Comparison of ENCODE assay signal across 8 cellular contexts in the genomic region with DNA sequence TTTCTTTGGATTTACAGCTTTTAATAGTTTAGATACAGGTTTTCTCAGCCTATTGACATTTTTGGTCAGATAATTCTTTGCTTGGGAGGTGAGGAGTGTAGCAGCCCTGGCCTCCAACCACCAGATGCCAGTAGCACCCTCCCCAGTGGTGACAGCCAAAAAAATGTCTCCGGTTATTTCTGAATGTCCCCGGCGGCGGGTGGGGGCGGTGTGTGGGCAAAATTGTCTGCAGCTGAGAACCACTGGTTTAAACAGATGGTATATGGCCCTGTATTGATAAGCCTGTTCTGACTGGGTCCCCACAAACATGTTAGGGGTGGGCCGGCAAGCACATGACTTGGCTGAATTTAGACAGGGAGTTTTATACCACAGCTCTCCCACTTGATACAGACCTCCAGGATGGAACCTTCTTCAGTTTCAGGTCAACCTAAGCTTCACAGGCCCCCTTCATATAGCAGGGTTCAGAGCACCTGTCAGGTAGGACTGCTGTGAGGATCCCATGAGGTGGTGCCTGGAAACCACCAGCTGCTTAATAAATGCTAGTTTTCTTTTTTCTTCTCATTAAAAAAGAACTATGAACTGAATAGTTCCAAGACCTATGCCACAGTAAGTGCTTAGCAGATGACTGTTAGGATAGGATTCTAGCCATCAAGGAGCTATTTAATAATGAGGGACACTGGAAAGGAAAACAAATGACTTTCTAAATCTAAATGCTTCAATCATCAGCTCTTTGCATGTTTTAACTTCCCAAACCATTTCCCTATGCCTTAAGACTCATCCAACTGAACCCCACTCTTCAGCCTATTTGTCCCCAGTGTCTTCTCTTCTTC. TPM values are rescaled to one million over a fixed set of nuclear protein-coding genes. Genes with fewer than 3 reads are reported as not detected.
DNase-seq lines count a peak whose midpoint lies in the region; ATAC-seq and TF ChIP-seq lines count a peak whose summit lies in the region.

No MANE protein-coding gene starts in this region.

- no peak overlapping the region for H3K56ac ChIP-seq in mesendoderm (ENCODE audit: low read length)

- no peaks in the 10 kb centered on the region for H3K27me3 Mint-ChIP-seq in activated naive CD4-positive, alpha-beta T cell treated with anti-CD3 and anti-CD28 coated beads for 36 hours (ENCODE audit: low read depth)

- no peak overlapping the region for H3K4me2 ChIP-seq in mesendoderm (ENCODE audit: low read length)

- H4K8ac ChIP-seq in mesendoderm (ENCODE audit: low read depth, low read length) = no peak overlapping the region

- ATAC-seq in HG02678 (IDR thresholded peaks at IDR 0.05; ENCODE audit: unreplicated experiment) = peak; percentile 93

- CTCF ChIA-PET in activated naive CD4-positive, alpha-beta T cell treated with anti-CD3 and anti-CD28 coated beads for 36 hours (lab: Charles Lee) = interaction anchor here (0.6 to 7.2 kb wide), 41 partner anchors 8 to 251 kb away, joined by 3 to 133 read pairs (median 5); no protein-coding TSS in a partner anchor

- H3K4me3 Mint-ChIP-seq in activated naive CD4-positive, alpha-beta T cell treated with anti-CD3 and anti-CD28 coated beads for 36 hours = no peak overlapping the region

- H3K79me2 ChIP-seq in mesendoderm (ENCODE audit: control insufficient read depth, insufficient read depth, low read length) = peaks cover 1% of the 10 kb centered on the region

- no peaks in the 10 kb centered on the region for H3K9me3 Mint-ChIP-seq in activated naive CD4-positive, alpha-beta T cell treated with anti-CD3 and anti-CD28 coated beads for 36 hours

- no peak overlapping the region for H3K9ac ChIP-seq in mesendoderm (ENCODE audit: low read length)

- H3K4me1 Mint-ChIP-seq in activated naive CD4-positive, alpha-beta T cell treated with anti-CD3 and anti-CD28 coated beads for 36 hours (ENCODE audit: low read depth) = peaks cover 91% of the 10 kb centered on the region

- H3K4me3 ChIP-seq in mesendoderm (ENCODE audit: low read length) (no peak overlapping the region), foreskin fibroblast (ENCODE audit: low read depth in 1 of 2, low read length in 2 of 2) (no peak overlapping the region)

- no peaks in the 10 kb centered on the region for H3K27me3 ChIP-seq in mesendoderm (ENCODE audit: insufficient read depth, low read length, poor library complexity)

- H3K18ac ChIP-seq in mesendoderm (ENCODE audit: low read length) = no peak overlapping the region

- peaks cover 1% of the 10 kb centered on the region for H3K79me1 ChIP-seq in mesendoderm (ENCODE audit: low read length)

- no peak overlapping the region for H2BK15ac ChIP-seq in mesendoderm (replicated peaks; ENCODE audit: low read depth)

- no peak overlapping the region for H3K27ac ChIP-seq in mesendoderm (ENCODE audit: low read depth, low read length)

- in situ Hi-C loops in ACHN (cut with HindIII; ENCODE audit: low pct_ligation_motif_present, low pct_unique_long_range_greater_than_20kb, low sequenced_read_pairs) = no loop called here

- no peaks in the 10 kb centered on the region for H3K36me3 ChIP-seq in mesendoderm (ENCODE audit: control insufficient read depth, insufficient read depth, low read length)

- intact Hi-C loops in activated naive CD4-positive, alpha-beta T cell treated with anti-CD3 and anti-CD28 coated beads for 36 hours (cut with micrococcal nuclease) = loop anchor here (1.0 to 10.0 kb wide), 5 partner anchors 68 to 670 kb away; no protein-coding TSS in a partner anchor

- no peak overlapping the region for H3K4ac ChIP-seq in mesendoderm (ENCODE audit: low read depth, low read length)

- no peak overlapping the region for H4K5ac ChIP-seq in mesendoderm (ENCODE audit: low read length)

- H2BK5ac ChIP-seq in mesendoderm (ENCODE audit: low read length) = no peak overlapping the region

- no CpG with 5 or more reads among the region's 6 CpGs for WGBS in mesendoderm (ENCODE audit: extremely low coverage, insufficient coverage, low lambda C conversion rate)

- no peak overlapping the region for H2AK5ac ChIP-seq in mesendoderm (ENCODE audit: low read length)

- H3K23ac ChIP-seq in mesendoderm (ENCODE audit: low read length) = no peak overlapping the region

- DNase-seq in RPMI8226 (peak; percentile 72), mesendoderm (peak; percentile 56), cerebellar nuclear complex (lab: John Stamatoyannopoulos, UW) (no peak), ACHN (no peak), foreskin fibroblast (no peak)
- DNase-seq in activated naive CD4-positive, alpha-beta T cell treated with anti-CD3 and anti-CD28 coated beads for 36 hours = peak; percentile 85

- H3K36me3 Mint-ChIP-seq in activated naive CD4-positive, alpha-beta T cell treated with anti-CD3 and anti-CD28 coated beads for 36 hours (ENCODE audit: low read depth) = peaks cover 6% of the 10 kb centered on the region

- H3K4me1 ChIP-seq in mesendoderm (ENCODE audit: control insufficient read depth, low read depth, low read length) = no peaks in the 10 kb centered on the region

- TF ChIP-seq CTCF in GM12873 (IDR thresholded peaks at IDR 0.05; ENCODE audit: insufficient read depth, low read depth, low read length, missing control alignments) (peak; percentile 77), foreskin fibroblast (IDR thresholded peaks at IDR 0.05; ENCODE audit: low read depth, low read length) (no peak)

- H2BK120ac ChIP-seq in mesendoderm (ENCODE audit: low read depth, low read length) = no peak overlapping the region

- H3K27ac Mint-ChIP-seq in activated naive CD4-positive, alpha-beta T cell treated with anti-CD3 and anti-CD28 coated beads for 36 hours = peak overlapping the region; percentile 78

RNA-seq across cellular contexts. Expression of a gene that starts 18.1 kb away (rescaled TPM):
- total RNA-seq in activated naive CD4-positive, alpha-beta T cell treated with anti-CD3 and anti-CD28 coated beads for 36 hours = 10 to 100 TPM; 62.4 to 65.7 TPM
- 7.8 TPM for polyA plus RNA-seq in mesendoderm (2013, experiment 1 of 2)
- polyA plus RNA-seq in mesendoderm (2013, experiment 2 of 2) = 8.8 TPM

Comparison
In these comparisons a context has a peak if more than half of its experiments do, and no peak if none do; other contexts are left out.
1. DNase-seq: peak in RPMI8226 (single experiment), activated naive CD4-positive, alpha-beta T cell treated with anti-CD3 and anti-CD28 coated beads for 36 hours (single experiment) and mesendoderm (single experiment); none in cerebellar nuclear complex (0 of 2), ACHN (single experiment) and foreskin fibroblast (0 of 2).